9 cellular contexts compared by ENCODE assay signal in genomic region chr1:165444897-165445370, GRCh38. TPM values are rescaled to one million over a fixed set of nuclear protein-coding genes. Genes with fewer than 3 reads are reported as not detected.
DNase-seq lines count a peak whose midpoint lies in the region; ATAC-seq and TF ChIP-seq lines count a peak whose summit lies in the region.
"Had no signal": no experiment of that assay in that cellular context is flagged by ENCODE, and none has a peak within 500 bp of the region (broad histone marks: within the 10 kb centered on the region; RNA-seq: fewer than 3 reads in every experiment).

TSS of gene RXRG (minus strand) at chr1:165445126. CDS start at chr1:165444893, 233 bp downstream.

- peak; percentile 63 for DNase-seq in COLO668 (lab: John Stamatoyannopoulos, UW; ENCODE audit: unreplicated experiment)
- DNase-seq in NCI-H2227 treated with DMSO at 0.1 percent for 48 hours (lab: John Stamatoyannopoulos, UW), result peak; percentile 46
- peak; percentile 27 to 60 (median 37) for DNase-seq in body of pancreas
- peak; percentile 43 for DNase-seq in lung (ENCODE audit: low spot score)
- DNase-seq in type B pancreatic cell (ENCODE audit: extremely low spot score, unreplicated experiment), result no peak
- no peak for DNase-seq in RKO (ENCODE audit: low spot score)

- H3K27ac Mint-ChIP-seq in type B pancreatic cell, result no peak within 1 kb of the TSS

- ATAC-seq in body of pancreas (peak; percentile 67), lung (ENCODE audit: insufficient read depth, low FRiP score) (peak; percentile 67), GM18502 (IDR thresholded peaks at IDR 0.05; ENCODE audit: poor library complexity, unreplicated experiment) (no peak), GM19395 (IDR thresholded peaks at IDR 0.05; ENCODE audit: unreplicated experiment) (no peak)

- H3K4me3 Mint-ChIP-seq in type B pancreatic cell, result peak within 1 kb of the TSS; percentile 32

- TF ChIP-seq CTCF in body of pancreas (IDR thresholded peaks at IDR 0.05) (no peak), lung (IDR thresholded peaks at IDR 0.05; ENCODE audit: control extremely low read depth, extremely low read depth) (no peak), type B pancreatic cell (conservative IDR thresholded peaks at IDR 0.05) (no peak)

- 1 to 2% methylated on average over 15 to 33 of the region's 33 CpGs for WGBS in body of pancreas, 2 donors
- 2% methylated on average over 33 of the region's 33 CpGs for WGBS in lung, 2 donors

- no peaks in the 10 kb centered on the region for H3K9me3 ChIP-seq in body of pancreas
- no peaks in the 10 kb centered on the region for H3K9me3 ChIP-seq in lung (ENCODE audit: control insufficient read depth in 2 of 2, insufficient read depth in 1 of 2, low read length in 1 of 2)

- peaks cover 0 to 27% of the 10 kb centered on the region in 2 donors for H3K27me3 ChIP-seq in body of pancreas
- no peaks in the 10 kb centered on the region for H3K27me3 ChIP-seq in lung (ENCODE audit: control insufficient read depth, insufficient read depth)

- H3K4me3 ChIP-seq in body of pancreas (no peak within 1 kb of the TSS), lung (no peak within 1 kb of the TSS)

- H3K36me3 ChIP-seq in body of pancreas (replicated peaks in 1 of 2; ENCODE audit: insufficient read depth in 1 of 2, low read depth in 2 of 2), result no peaks in the 10 kb centered on the region
- H3K36me3 ChIP-seq in lung (ENCODE audit: control insufficient read depth in 2 of 2, insufficient read depth in 2 of 2, low read length in 2 of 2), result no peaks in the 10 kb centered on the region

- H3K27ac ChIP-seq in body of pancreas (no peak within 1 kb of the TSS), lung (ENCODE audit: low read depth in 1 of 2, low read length in 1 of 2) (peak within 1 kb of the TSS in 1 of 2 donors; percentile 34)

- H3K4me1 Mint-ChIP-seq in type B pancreatic cell (ENCODE audit: unreplicated experiment), result peaks cover 11% of the 10 kb centered on the region

- peak in 1 of 3 donors; percentile 7 for TF ChIP-seq POLR2A in body of pancreas (IDR thresholded peaks at IDR 0.05)

- intact Hi-C loops in body of pancreas (cut with DNase I), result no loop called here

- H3K4me1 ChIP-seq in body of pancreas, result peaks cover 15% of the 10 kb centered on the region
- H3K4me1 ChIP-seq in lung (ENCODE audit: control insufficient read depth in 2 of 2, insufficient read depth in 2 of 2, low read length in 2 of 2), result peaks cover 0 to 8% of the 10 kb centered on the region in 2 donors

- H3K36me3 Mint-ChIP-seq in type B pancreatic cell, result no peaks in the 10 kb centered on the region

- no peaks in the 10 kb centered on the region for H3K9me3 Mint-ChIP-seq in type B pancreatic cell

- H3K27me3 Mint-ChIP-seq in type B pancreatic cell, result peaks cover 39% of the 10 kb centered on the region

RNA-seq across cellular contexts. Expression of gene RXRG, which starts in this region (rescaled TPM):
- total RNA-seq in body of pancreas (1 to 10 TPM in 1 of 2 donors, not detected in 1; 2.6 TPM), lung (1 to 10 TPM; 1.6 to 3.0 TPM), type B pancreatic cell (ENCODE audit: low replicate concordance) (0.98 and 5.8 TPM in 2 replicates)
- 1 to 10 TPM in 1 of 2 donors, under 1 TPM in 1; 0.55 to 1.8 TPM for polyA plus RNA-seq in lung
- total RNA-seq: renal cortical epithelial cell had no signal

Comparison
In these comparisons a context has a peak if more than half of its experiments do, and no peak if none do; other contexts are left out.
1. DNase-seq: peak in COLO668 (single experiment), NCI-H2227 treated with DMSO at 0.1 percent for 48 hours (single experiment), body of pancreas (4 of 4) and lung (single experiment); none in type B pancreatic cell (single experiment) and RKO (single experiment).
2. ATAC-seq: peak in body of pancreas (single experiment) and lung (single experiment); none in GM18502 (single experiment) and GM19395 (single experiment).